ENCODE assay signal across 9 cellular contexts in the genomic region with DNA sequence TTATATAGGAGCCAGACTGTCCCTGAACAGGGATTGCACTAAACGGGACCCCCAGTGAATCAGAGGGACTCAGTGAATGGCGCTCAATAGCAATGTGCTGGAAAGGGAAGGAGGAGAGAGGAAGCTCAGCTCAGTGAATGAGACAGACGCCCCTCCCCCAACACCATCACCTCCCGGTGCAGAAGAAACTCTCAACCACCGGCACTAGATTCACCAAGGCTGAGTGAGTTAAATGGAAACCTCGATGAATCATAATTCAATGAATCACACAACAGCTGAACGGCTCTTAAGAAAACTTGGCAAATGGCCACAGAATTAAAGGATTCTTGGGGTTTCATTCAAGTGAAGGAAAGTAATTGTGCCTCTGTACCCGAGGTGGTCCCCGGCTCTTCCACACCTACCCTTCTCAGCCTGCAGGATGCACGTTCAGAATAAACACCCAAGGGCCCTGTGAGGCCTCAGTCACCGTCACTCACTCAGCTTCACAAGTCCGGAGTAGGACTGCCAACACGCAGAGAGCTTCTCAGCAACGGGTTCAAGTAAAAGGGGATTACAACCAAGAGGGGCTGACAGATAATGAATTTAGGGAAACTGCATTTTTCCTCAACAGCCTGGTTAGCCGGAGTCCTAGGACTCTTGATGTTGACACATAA. TPM values are rescaled to one million over a fixed set of nuclear protein-coding genes. Genes with fewer than 3 reads are reported as not detected.
DNase-seq lines count a peak whose midpoint lies in the region; ATAC-seq and TF ChIP-seq lines count a peak whose summit lies in the region.
"Had no signal": no experiment of that assay in that cellular context is flagged by ENCODE, and none has a peak within 500 bp of the region (broad histone marks: within the 10 kb centered on the region; RNA-seq: fewer than 3 reads in every experiment).

No MANE protein-coding gene starts in this region.

- DNase-seq in activated T-cell treated with anti-CD3 and anti-CD28 coated beads for 24 hours (ENCODE audit: low read depth), result peak; percentile 37
- no peak for DNase-seq in activated T-cell treated with anti-CD3 and anti-CD28 coated beads for 4 hours
- peak; percentile 9 for DNase-seq in T1000 (lab: John Stamatoyannopoulos, UW)
- DNase-seq in fibroblast of villous mesenchyme (ENCODE audit: low read depth), result peak; percentile 20
- peak; percentile 65 for DNase-seq in stimulated activated naive CD8-positive, alpha-beta T cell treated with anti-CD3 and anti-CD28 coated beads, Interleukin-15, Interleukin-2, amounts not matched to agents 100 U/mL and 50 U/mL, for 24 hours
- DNase-seq in cerebellum (ENCODE audit: low spot score), result no peak
- no peak for DNase-seq in sciatic nerve (ENCODE audit: low spot score)
- DNase-seq in SIG-M5 (lab: John Stamatoyannopoulos, UW), result no peak
- DNase-seq: ovary had no signal

- TF ChIP-seq CTCF in fibroblast of villous mesenchyme (IDR thresholded peaks at IDR 0.05; ENCODE audit: insufficient read depth, low read depth, low read length), result no peak

- no peak overlapping the region for H3K4me3 ChIP-seq in fibroblast of villous mesenchyme (ENCODE audit: low read depth, low read length)
- H3K4me3 ChIP-seq: ovary had no signal

- ATAC-seq in stimulated activated naive CD8-positive, alpha-beta T cell treated with anti-CD3 and anti-CD28 coated beads, Interleukin-15, Interleukin-2, amounts not matched to agents 100 U/mL and 50 U/mL, for 24 hours, result peak; percentile 84
- ATAC-seq in sciatic nerve, result no peak

- intact Hi-C loops in sciatic nerve (cut with DNase I), result no loop called here

RNA-seq across cellular contexts. Expression of a gene that starts 29.3 kb away (rescaled TPM):
- total RNA-seq in fibroblast of villous mesenchyme, result under 0.01 TPM in 1 of 2 replicates, not detected in the other
- total RNA-seq in cerebellum, result 278 TPM
- 0.49 TPM for total RNA-seq in sciatic nerve

Comparison
In these comparisons a context has a peak if more than half of its experiments do, and no peak if none do; other contexts are left out.
1. DNase-seq: peak in activated T-cell treated with anti-CD3 and anti-CD28 coated beads for 24 hours (single experiment), T1000 (single experiment), fibroblast of villous mesenchyme (single experiment) and stimulated activated naive CD8-positive, alpha-beta T cell treated with anti-CD3 and anti-CD28 coated beads, Interleukin-15, Interleukin-2, amounts not matched to agents 100 U/mL and 50 U/mL, for 24 hours (single experiment); none in activated T-cell treated with anti-CD3 and anti-CD28 coated beads for 4 hours (single experiment), cerebellum (single experiment), sciatic nerve (single experiment) and SIG-M5 (single experiment).
2. RNA of a gene that starts 29.3 kb away (total RNA-seq): 278 TPM in cerebellum (single experiment); 0.49 TPM in sciatic nerve (single experiment) and under 0.01 TPM in fibroblast of villous mesenchyme; every median in the first group is over 100 times any median in the second.